18 cellular contexts compared by ENCODE assay signal in genomic region chr20:47741669-47742345, GRCh38. TPM values are rescaled to one million over a fixed set of nuclear protein-coding genes. Genes with fewer than 3 reads are reported as not detected.
DNase-seq lines count a peak whose midpoint lies in the region; ATAC-seq and TF ChIP-seq lines count a peak whose summit lies in the region.
"Had no signal": no experiment of that assay in that cellular context is flagged by ENCODE, and none has a peak within 500 bp of the region (broad histone marks: within the 10 kb centered on the region; RNA-seq: fewer than 3 reads in every experiment).

No MANE protein-coding gene starts in this region.

- H3F3A ChIP-seq in neural progenitor cell (ENCODE audit: low read depth) = no peaks in the 10 kb centered on the region

- peaks cover 0 to 6% (median 2%) of the 10 kb centered on the region in 7 donors for H3K9me3 Mint-ChIP-seq in CD14-positive monocyte
- peaks cover 3% of the 10 kb centered on the region for H3K9me3 Mint-ChIP-seq in neural progenitor cell
- H3K9me3 Mint-ChIP-seq: activated CD4-positive, alpha-beta T cell treated with anti-CD3 and anti-CD28 coated beads, Interleukin-2, amount 10 ng/mL, durations not matched to agents 7 days and 5 days; activated naive CD8-positive, alpha-beta T cell treated with anti-CD3 and anti-CD28 coated beads, Interleukin-2, amount 50 U/mL, for 24 hours; activated T-helper 2 cell treated with anti-CD3 and anti-CD28 coated beads, Interferon-gamma antibody, Interleukin-2, Interleukin-4, amounts not matched to agents 10 μg/mL and 5 μg/mL and 100 μg/mL, durations not matched to agents 14 hours and 24 hours and 36 hours; neural crest cell had no signal

- intact Hi-C loops in CD14-positive monocyte (cut with micrococcal nuclease) = loop anchor here in 1 of 2 donors (2.0 to 10.0 kb wide), 2 partner anchors 15 to 1183 kb away; partner anchors contain the start of gene ARFGEF2

- no peak overlapping the region for H3K27ac ChIP-seq in neural progenitor cell
- H3K27ac ChIP-seq: epithelial cell of prostate, suprapubic skin had no signal

- no peaks in the 10 kb centered on the region for H3K79me2 ChIP-seq in neural progenitor cell (ENCODE audit: low read depth)

- H3K27ac Mint-ChIP-seq in CD14-positive monocyte (peak overlapping the region; percentile 98 to 99 (median 99)), neural progenitor cell (peak overlapping the region; percentile 65)
- H3K27ac Mint-ChIP-seq: activated CD4-positive, alpha-beta T cell treated with anti-CD3 and anti-CD28 coated beads, Interleukin-2, amount 10 ng/mL, durations not matched to agents 7 days and 5 days; activated naive CD8-positive, alpha-beta T cell treated with anti-CD3 and anti-CD28 coated beads, Interleukin-2, amount 50 U/mL, for 24 hours; activated T-helper 2 cell treated with anti-CD3 and anti-CD28 coated beads, Interferon-gamma antibody, Interleukin-2, Interleukin-4, amounts not matched to agents 10 μg/mL and 5 μg/mL and 100 μg/mL, durations not matched to agents 14 hours and 24 hours and 36 hours had no signal

- TF ChIP-seq CTCF in CD14-positive monocyte (IDR thresholded peaks at IDR 0.05) (no peak), neural progenitor cell (IDR thresholded peaks at IDR 0.05) (no peak)

- no peak for ATAC-seq in GM21576 (IDR thresholded peaks at IDR 0.05; ENCODE audit: unreplicated experiment)
- no peak for ATAC-seq in HG03432 (IDR thresholded peaks at IDR 0.05; ENCODE audit: unreplicated experiment)
- ATAC-seq: activated naive CD8-positive, alpha-beta T cell treated with anti-CD3 and anti-CD28 coated beads, Interleukin-2, amount 50 U/mL, for 24 hours had no signal

- peaks cover 79% of the 10 kb centered on the region for H3K4me1 Mint-ChIP-seq in CD14-positive monocyte
- H3K4me1 Mint-ChIP-seq in neural progenitor cell = peaks cover 27% of the 10 kb centered on the region
- H3K4me1 Mint-ChIP-seq: activated CD4-positive, alpha-beta T cell treated with anti-CD3 and anti-CD28 coated beads, Interleukin-2, amount 10 ng/mL, durations not matched to agents 7 days and 5 days; activated naive CD8-positive, alpha-beta T cell treated with anti-CD3 and anti-CD28 coated beads, Interleukin-2, amount 50 U/mL, for 24 hours had no signal

- H3K36me3 Mint-ChIP-seq in CD14-positive monocyte = peaks cover 78 to 88% of the 10 kb centered on the region in 2 donors
- H3K36me3 Mint-ChIP-seq in neural progenitor cell = peaks cover 2% of the 10 kb centered on the region

- DNase-seq in CD14-positive monocyte (ENCODE audit: low spot score) (no peak), COR-L47 (lab: John Stamatoyannopoulos, UW) (peak; percentile 7), NCI-H748 treated with DMSO at 0.1 percent for 48 hours (lab: John Stamatoyannopoulos, UW) (peak; percentile 7), neural progenitor cell (ENCODE audit: low spot score) (no peak), KG1 (lab: John Stamatoyannopoulos, UW) (no peak)
- DNase-seq: activated CD4-positive, alpha-beta T cell treated with anti-CD3 and anti-CD28 coated beads, Interleukin-2, amount 10 ng/mL, durations not matched to agents 7 days and 5 days; activated naive CD8-positive, alpha-beta T cell treated with anti-CD3 and anti-CD28 coated beads, Interleukin-2, amount 50 U/mL, for 24 hours; foreskin fibroblast; Karpas-422; kidney glomerular epithelial cell; NCI-H1048; T-helper 1 cell had no signal

- H3K4me3 Mint-ChIP-seq in CD14-positive monocyte (no peak overlapping the region), neural progenitor cell (no peak overlapping the region)
- H3K4me3 Mint-ChIP-seq: activated CD4-positive, alpha-beta T cell treated with anti-CD3 and anti-CD28 coated beads, Interleukin-2, amount 10 ng/mL, durations not matched to agents 7 days and 5 days; activated naive CD8-positive, alpha-beta T cell treated with anti-CD3 and anti-CD28 coated beads, Interleukin-2, amount 50 U/mL, for 24 hours; neural crest cell had no signal

- H3K27me3 Mint-ChIP-seq in CD14-positive monocyte (ENCODE audit: low read depth in 3 of 3) (no peaks in the 10 kb centered on the region), neural progenitor cell (ENCODE audit: insufficient read depth, low read depth) (peaks cover 14% of the 10 kb centered on the region)
- H3K27me3 Mint-ChIP-seq: activated naive CD8-positive, alpha-beta T cell treated with anti-CD3 and anti-CD28 coated beads, Interleukin-2, amount 50 U/mL, for 24 hours had no signal

- H3K36me3 ChIP-seq in neural progenitor cell = no peaks in the 10 kb centered on the region

- H3K4me3 ChIP-seq in neural progenitor cell = no peak overlapping the region
- H3K4me3 ChIP-seq: suprapubic skin had no signal

- no peaks in the 10 kb centered on the region for H3K9me3 ChIP-seq in neural progenitor cell (ENCODE audit: low read depth)
- H3K9me3 ChIP-seq: suprapubic skin had no signal

- no peaks in the 10 kb centered on the region for H4K20me1 ChIP-seq in neural progenitor cell (ENCODE audit: low read depth)

- no peak overlapping the region for H3K4me2 ChIP-seq in neural progenitor cell

- no peak overlapping the region for H3K9ac ChIP-seq in neural progenitor cell

- H3K4me1 ChIP-seq in neural progenitor cell = no peaks in the 10 kb centered on the region
- H3K4me1 ChIP-seq: suprapubic skin had no signal

- H2AFZ ChIP-seq in neural progenitor cell (replicated peaks) = no peak overlapping the region

- no peaks in the 10 kb centered on the region for H3K27me3 ChIP-seq in neural progenitor cell
- H3K27me3 ChIP-seq: suprapubic skin had no signal

RNA-seq across cellular contexts. Expression of gene SULF2, which starts 43.5 kb away (rescaled TPM):
- polyA plus RNA-seq in CD14-positive monocyte = 10 to 100 TPM; 60.3 to 75.5 TPM
- 24.0 and 38.0 TPM in 2 replicates for total RNA-seq in neural progenitor cell (ENCODE audit: low replicate concordance)

Comparison
In these comparisons a context has a peak if more than half of its experiments do, and no peak if none do; other contexts are left out.
1. DNase-seq: peak in COR-L47 (single experiment) and NCI-H748 treated with DMSO at 0.1 percent for 48 hours (single experiment); none in CD14-positive monocyte (single experiment), neural progenitor cell (single experiment) and KG1 (single experiment).